Comparison of ENCODE assay signal across 1 cellular context in the genomic region with DNA sequence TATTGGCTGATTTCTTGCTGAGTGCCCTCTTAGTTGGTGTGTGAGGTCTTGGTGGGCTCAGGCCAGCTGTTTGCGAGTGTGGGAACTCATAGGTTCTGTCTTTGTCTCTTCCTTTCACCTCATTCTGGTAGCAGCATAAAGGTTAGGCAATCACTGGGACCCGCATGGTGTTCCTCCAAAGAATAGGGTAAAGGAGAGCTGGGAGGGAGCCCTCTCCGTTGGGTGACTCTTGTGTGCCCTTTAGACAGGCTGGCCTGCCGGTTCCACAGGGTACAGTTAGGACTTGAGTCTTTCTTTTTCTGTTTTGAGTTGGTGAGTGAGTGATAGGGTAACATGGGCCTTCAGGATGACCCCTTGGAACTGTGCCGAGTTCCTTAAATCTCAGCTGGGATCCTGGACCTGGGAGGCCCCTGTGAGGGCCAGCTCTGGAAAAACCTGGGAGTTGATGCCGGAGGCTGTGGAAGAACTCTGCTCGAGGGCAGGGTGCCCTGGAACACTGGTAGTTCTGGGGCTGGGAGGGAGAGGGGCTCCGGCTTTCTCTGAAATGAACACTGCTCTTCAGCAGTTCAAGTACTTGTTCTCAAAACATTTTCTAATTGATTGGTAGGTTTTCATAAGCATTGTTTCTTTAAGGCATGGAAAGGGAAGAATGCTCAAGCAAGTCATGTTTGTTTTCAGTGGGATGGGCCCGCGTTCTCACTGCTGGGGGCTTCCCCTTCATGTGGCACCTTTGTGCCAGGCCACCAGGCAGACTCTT.
TF ChIP-seq lines count a peak whose summit lies in the region.

No MANE protein-coding gene starts in this region.

TF ChIP-seq in liver, 16 proteins besides CTCF, POLR2A, EP300 and RAD21 (continued from another document):
- TF ChIP-seq, protein P1, sequence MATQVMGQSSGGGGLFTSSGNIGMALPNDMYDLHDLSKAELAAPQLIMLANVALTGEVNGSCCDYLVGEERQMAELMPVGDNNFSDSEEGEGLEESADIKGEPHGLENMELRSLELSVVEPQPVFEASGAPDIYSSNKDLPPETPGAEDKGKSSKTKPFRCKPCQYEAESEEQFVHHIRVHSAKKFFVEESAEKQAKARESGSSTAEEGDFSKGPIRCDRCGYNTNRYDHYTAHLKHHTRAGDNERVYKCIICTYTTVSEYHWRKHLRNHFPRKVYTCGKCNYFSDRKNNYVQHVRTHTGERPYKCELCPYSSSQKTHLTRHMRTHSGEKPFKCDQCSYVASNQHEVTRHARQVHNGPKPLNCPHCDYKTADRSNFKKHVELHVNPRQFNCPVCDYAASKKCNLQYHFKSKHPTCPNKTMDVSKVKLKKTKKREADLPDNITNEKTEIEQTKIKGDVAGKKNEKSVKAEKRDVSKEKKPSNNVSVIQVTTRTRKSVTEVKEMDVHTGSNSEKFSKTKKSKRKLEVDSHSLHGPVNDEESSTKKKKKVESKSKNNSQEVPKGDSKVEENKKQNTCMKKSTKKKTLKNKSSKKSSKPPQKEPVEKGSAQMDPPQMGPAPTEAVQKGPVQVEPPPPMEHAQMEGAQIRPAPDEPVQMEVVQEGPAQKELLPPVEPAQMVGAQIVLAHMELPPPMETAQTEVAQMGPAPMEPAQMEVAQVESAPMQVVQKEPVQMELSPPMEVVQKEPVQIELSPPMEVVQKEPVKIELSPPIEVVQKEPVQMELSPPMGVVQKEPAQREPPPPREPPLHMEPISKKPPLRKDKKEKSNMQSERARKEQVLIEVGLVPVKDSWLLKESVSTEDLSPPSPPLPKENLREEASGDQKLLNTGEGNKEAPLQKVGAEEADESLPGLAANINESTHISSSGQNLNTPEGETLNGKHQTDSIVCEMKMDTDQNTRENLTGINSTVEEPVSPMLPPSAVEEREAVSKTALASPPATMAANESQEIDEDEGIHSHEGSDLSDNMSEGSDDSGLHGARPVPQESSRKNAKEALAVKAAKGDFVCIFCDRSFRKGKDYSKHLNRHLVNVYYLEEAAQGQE (IDR thresholded peaks at IDR 0.05) = no peak
- TF ChIP-seq NR2F2 (IDR thresholded peaks at IDR 0.05) (no peak), SP1 (IDR thresholded peaks at IDR 0.05) (no peak), HNF4A (conservative IDR thresholded peaks at IDR 0.05) (no peak), TAF1 (conservative IDR thresholded peaks at IDR 0.05) (no peak), RXRA (IDR thresholded peaks at IDR 0.05) (no peak), FOXA2 (IDR thresholded peaks at IDR 0.05) (no peak), GABPA (IDR thresholded peaks at IDR 0.05 in 1 of 2, conservative IDR thresholded peaks at IDR 0.05 in 1 of 2) (no peak), EGR1 (IDR thresholded peaks at IDR 0.05; ENCODE audit: low read depth in 2 of 2) (no peak), HNF4G (IDR thresholded peaks at IDR 0.05) (no peak), FOXA1 (IDR thresholded peaks at IDR 0.05) (no peak)
- TF ChIP-seq, protein P2, sequence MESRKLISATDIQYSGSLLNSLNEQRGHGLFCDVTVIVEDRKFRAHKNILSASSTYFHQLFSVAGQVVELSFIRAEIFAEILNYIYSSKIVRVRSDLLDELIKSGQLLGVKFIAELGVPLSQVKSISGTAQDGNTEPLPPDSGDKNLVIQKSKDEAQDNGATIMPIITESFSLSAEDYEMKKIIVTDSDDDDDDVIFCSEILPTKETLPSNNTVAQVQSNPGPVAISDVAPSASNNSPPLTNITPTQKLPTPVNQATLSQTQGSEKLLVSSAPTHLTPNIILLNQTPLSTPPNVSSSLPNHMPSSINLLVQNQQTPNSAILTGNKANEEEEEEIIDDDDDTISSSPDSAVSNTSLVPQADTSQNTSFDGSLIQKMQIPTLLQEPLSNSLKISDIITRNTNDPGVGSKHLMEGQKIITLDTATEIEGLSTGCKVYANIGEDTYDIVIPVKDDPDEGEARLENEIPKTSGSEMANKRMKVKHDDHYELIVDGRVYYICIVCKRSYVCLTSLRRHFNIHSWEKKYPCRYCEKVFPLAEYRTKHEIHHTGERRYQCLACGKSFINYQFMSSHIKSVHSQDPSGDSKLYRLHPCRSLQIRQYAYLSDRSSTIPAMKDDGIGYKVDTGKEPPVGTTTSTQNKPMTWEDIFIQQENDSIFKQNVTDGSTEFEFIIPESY (IDR thresholded peaks at IDR 0.05) = no peak
- TF ChIP-seq, protein P3, sequence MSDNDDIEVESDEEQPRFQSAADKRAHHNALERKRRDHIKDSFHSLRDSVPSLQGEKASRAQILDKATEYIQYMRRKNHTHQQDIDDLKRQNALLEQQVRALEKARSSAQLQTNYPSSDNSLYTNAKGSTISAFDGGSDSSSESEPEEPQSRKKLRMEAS (IDR thresholded peaks at IDR 0.05) = no peak
